ENCODE assay signal across 14 cellular contexts in genomic region chr5:53642006-53642405, GRCh38.
DNase-seq lines count a peak whose midpoint lies in the region; ATAC-seq and TF ChIP-seq lines count a peak whose summit lies in the region.
"Had no signal": no experiment of that assay in that cellular context is flagged by ENCODE, and none has a peak within 500 bp of the region (broad histone marks: within the 10 kb centered on the region; RNA-seq: fewer than 3 reads in every experiment).

No MANE protein-coding gene starts in this region.

- no peak overlapping the region for H3K4me3 Mint-ChIP-seq in nephron
- H3K4me3 Mint-ChIP-seq: activated B cell treated with CpG ODN at 0.5 μM for 24 hours had no signal

- H3K36me3 Mint-ChIP-seq in nephron (ENCODE audit: low read depth): peaks cover 32% of the 10 kb centered on the region

- peak overlapping the region in 2 of 3 experiments; percentile 16 to 34 for H3K27ac Mint-ChIP-seq in nephron
- H3K27ac Mint-ChIP-seq: activated B cell treated with CpG ODN at 0.5 μM for 24 hours had no signal

- in situ Hi-C loops in astrocyte of the spinal cord (cut with HindIII; ENCODE audit: low sequenced_read_pairs): no loop called here

- no peak for TF ChIP-seq CTCF in astrocyte of the spinal cord (IDR thresholded peaks at IDR 0.05; ENCODE audit: low read depth, low read length)
- TF ChIP-seq CTCF in nephron (IDR thresholded peaks at IDR 0.05; ENCODE audit: unreplicated experiment in 3 of 3): no peak

- ATAC-seq in GM18909 (IDR thresholded peaks at IDR 0.05; ENCODE audit: poor library complexity, unreplicated experiment): no peak

- DNase-seq in GM03348 (ENCODE audit: low spot score): peak; percentile 21
- DNase-seq in LHCN-M2 (ENCODE audit: low read depth): peak; percentile 47
- DNase-seq in astrocyte of the spinal cord (ENCODE audit: low read depth, low spot score): peak; percentile 6
- DNase-seq in activated naive CD4-positive, alpha-beta T cell (lab: John Stamatoyannopoulos, UW): no peak
- no peak for DNase-seq in DMS114 treated with DMSO at 0.1 percent for 48 hours (lab: John Stamatoyannopoulos, UW; ENCODE audit: unreplicated experiment)
- DNase-seq: activated B cell treated with CpG ODN at 0.5 μM for 24 hours; activated CD8-positive, alpha-beta memory T cell treated with anti-CD3 and anti-CD28 coated beads, Interleukin-2, amount 50 U/mL, for 48 hours; left ventricle myocardium inferior; NCI-H1417 treated with DMSO at 0.1 percent for 48 hours; NCI-H524 treated with DMSO at 0.1 percent for 48 hours; substantia nigra had no signal

- no peak overlapping the region for H3K4me3 ChIP-seq in astrocyte of the spinal cord (ENCODE audit: low read depth, low read length)
- H3K4me3 ChIP-seq: left ventricle myocardium inferior, SJCRH30 had no signal

- H3K4me1 Mint-ChIP-seq in nephron: peaks cover 45% of the 10 kb centered on the region

- no peaks in the 10 kb centered on the region for H3K27me3 Mint-ChIP-seq in nephron (ENCODE audit: low read depth)
- H3K27me3 Mint-ChIP-seq: activated B cell treated with CpG ODN at 0.5 μM for 24 hours had no signal

- H3K9me3 Mint-ChIP-seq in nephron: no peaks in the 10 kb centered on the region
- H3K9me3 Mint-ChIP-seq: activated B cell treated with CpG ODN at 0.5 μM for 24 hours had no signal

Comparison
In these comparisons a context has a peak if more than half of its experiments do, and no peak if none do; other contexts are left out.
1. DNase-seq: peak in GM03348 (single experiment), LHCN-M2 (single experiment) and astrocyte of the spinal cord (single experiment); none in activated naive CD4-positive, alpha-beta T cell (0 of 4) and DMS114 treated with DMSO at 0.1 percent for 48 hours (single experiment).